Comparison of ENCODE assay signal across 15 cellular contexts in genomic region chr14:100539766-100540140, GRCh38. TPM values are rescaled to one million over a fixed set of nuclear protein-coding genes. Genes with fewer than 3 reads are reported as not detected.
"Had no signal": no experiment of that assay in that cellular context is flagged by ENCODE, and none has a peak within 500 bp of the region (broad histone marks: within the 10 kb centered on the region; RNA-seq: fewer than 3 reads in every experiment).

No MANE protein-coding gene starts in this region.

- H3K36me3 Mint-ChIP-seq: activated naive CD4-positive, alpha-beta T cell treated with anti-CD3 and anti-CD28 coated beads, Interleukin-2, amount 10 ng/mL, durations not matched to agents 7 days and 5 days had no signal

- DNase-seq: amniotic stem cell; brain microvascular endothelial cell; cerebellar nuclear complex; immature natural killer cell; stimulated activated CD4-positive, alpha-beta T cell treated with anti-CD3 and anti-CD28 coated beads, Interleukin-4, amount 100 ng/mL, for 1 hour; stimulated activated CD8-positive, alpha-beta memory T cell treated with anti-CD3 and anti-CD28 coated beads, Interleukin-4, amount 100 ng/mL, for 48 hours had no signal

- H3K9me3 ChIP-seq: esophagus muscularis mucosa, testis had no signal

- H3K4me1 Mint-ChIP-seq: activated naive CD4-positive, alpha-beta T cell treated with anti-CD3 and anti-CD28 coated beads, Interleukin-2, amount 10 ng/mL, durations not matched to agents 7 days and 5 days; immature natural killer cell had no signal

- H3K27ac Mint-ChIP-seq: activated naive CD4-positive, alpha-beta T cell treated with anti-CD3 and anti-CD28 coated beads, Interleukin-2, amount 10 ng/mL, durations not matched to agents 7 days and 5 days; activated T-helper 1 cell treated with anti-CD3 and anti-CD28 coated beads, Interleukin-12 subunit alpha, Interleukin-12 subunit beta, Interleukin-2, Interleukin-4 antibody, amounts not matched to agents 30 ng/mL and 10 ng/mL and 1 ng/mL, durations not matched to agents 14 hours and 24 hours and 36 hours; immature natural killer cell; progenitor cell of endocrine pancreas; stimulated activated naive CD8-positive, alpha-beta T cell treated with anti-CD3 and anti-CD28 coated beads, Interleukin-15, Interleukin-2, amounts not matched to agents 100 ng/mL and 50 ng/mL, for 24 hours; T-helper 1 cell treated with Interleukin-12 subunit alpha and Interleukin-12 subunit beta and Interleukin-4 antibody, amounts not matched to agents 30 μg/mL and 1 μg/mL, for 36 hours had no signal

- H3K9me3 Mint-ChIP-seq: activated naive CD4-positive, alpha-beta T cell treated with anti-CD3 and anti-CD28 coated beads, Interleukin-2, amount 10 ng/mL, durations not matched to agents 7 days and 5 days; activated T-helper 1 cell treated with anti-CD3 and anti-CD28 coated beads, Interleukin-12 subunit alpha, Interleukin-12 subunit beta, Interleukin-2, Interleukin-4 antibody, amounts not matched to agents 30 ng/mL and 10 ng/mL and 1 ng/mL, durations not matched to agents 14 hours and 24 hours and 36 hours; immature natural killer cell; stimulated activated naive CD8-positive, alpha-beta T cell treated with anti-CD3 and anti-CD28 coated beads, Interleukin-15, Interleukin-2, amounts not matched to agents 100 ng/mL and 50 ng/mL, for 24 hours; T-helper 1 cell treated with Interleukin-12 subunit alpha and Interleukin-12 subunit beta and Interleukin-4 antibody, amounts not matched to agents 30 μg/mL and 1 μg/mL, for 36 hours had no signal

- H3K4me3 Mint-ChIP-seq: activated naive CD4-positive, alpha-beta T cell treated with anti-CD3 and anti-CD28 coated beads, Interleukin-2, amount 10 ng/mL, durations not matched to agents 7 days and 5 days; activated T-helper 1 cell treated with anti-CD3 and anti-CD28 coated beads, Interleukin-12 subunit alpha, Interleukin-12 subunit beta, Interleukin-2, Interleukin-4 antibody, amounts not matched to agents 30 ng/mL and 10 ng/mL and 1 ng/mL, durations not matched to agents 14 hours and 24 hours and 36 hours; immature natural killer cell; stimulated activated naive CD8-positive, alpha-beta T cell treated with anti-CD3 and anti-CD28 coated beads, Interleukin-15, Interleukin-2, amounts not matched to agents 100 ng/mL and 50 ng/mL, for 24 hours; T-helper 1 cell treated with Interleukin-12 subunit alpha and Interleukin-12 subunit beta and Interleukin-4 antibody, amounts not matched to agents 30 μg/mL and 1 μg/mL, for 36 hours had no signal

- H3K4me3 ChIP-seq: dorsolateral prefrontal cortex, esophagus muscularis mucosa, testis had no signal

- H3K27ac ChIP-seq: brain microvascular endothelial cell, dorsolateral prefrontal cortex, esophagus muscularis mucosa, testis had no signal

- H3K27me3 ChIP-seq: brain microvascular endothelial cell, dorsolateral prefrontal cortex, esophagus muscularis mucosa, testis had no signal

- H3K27me3 Mint-ChIP-seq: activated naive CD4-positive, alpha-beta T cell treated with anti-CD3 and anti-CD28 coated beads, Interleukin-2, amount 10 ng/mL, durations not matched to agents 7 days and 5 days; progenitor cell of endocrine pancreas; stimulated activated naive CD8-positive, alpha-beta T cell treated with anti-CD3 and anti-CD28 coated beads, Interleukin-15, Interleukin-2, amounts not matched to agents 100 ng/mL and 50 ng/mL, for 24 hours had no signal

RNA-seq across cellular contexts. Expression of gene BEGAIN, which starts 47.5 kb away (rescaled TPM):
- total RNA-seq: fibroblast of villous mesenchyme had no signal
- polyA plus RNA-seq: immature natural killer cell had no signal
